Comparison of ENCODE assay signal across 20 cellular contexts in the genomic region with DNA sequence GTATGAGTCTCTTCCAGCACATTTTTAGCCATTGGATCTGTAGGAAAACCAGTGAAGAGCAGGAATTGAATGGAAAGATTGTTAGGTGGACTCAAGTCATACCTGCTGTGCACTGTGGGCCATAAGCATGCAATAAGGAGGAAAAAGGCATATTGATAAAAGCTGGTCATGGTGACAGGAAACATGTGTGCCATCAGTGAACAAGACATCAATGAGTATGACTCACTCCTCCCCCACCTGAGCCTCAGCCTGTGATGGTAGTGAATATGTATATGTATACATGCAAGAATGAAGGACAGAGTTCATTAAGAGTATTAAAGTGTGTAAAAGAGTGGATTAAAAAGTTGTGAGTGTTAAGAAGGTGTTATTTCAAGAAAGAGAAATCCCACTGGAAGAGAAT.
DNase-seq lines count a peak whose midpoint lies in the region; ATAC-seq and TF ChIP-seq lines count a peak whose summit lies in the region.
"Had no signal": no experiment of that assay in that cellular context is flagged by ENCODE, and none has a peak within 500 bp of the region (broad histone marks: within the 10 kb centered on the region; RNA-seq: fewer than 3 reads in every experiment).

No MANE protein-coding gene starts in this region.

- TF ChIP-seq CTCF in CD14-positive monocyte (IDR thresholded peaks at IDR 0.05) (no peak), Calu3 (IDR thresholded peaks at IDR 0.05; ENCODE audit: unreplicated experiment) (no peak), esophagus squamous epithelium (IDR thresholded peaks at IDR 0.05) (no peak)

- no peaks in the 10 kb centered on the region for H3K4me1 ChIP-seq in esophagus squamous epithelium
- H3K4me1 ChIP-seq: neural progenitor cell, SJSA1 had no signal

- no peaks in the 10 kb centered on the region for H3K9me3 ChIP-seq in esophagus squamous epithelium
- H3K9me3 ChIP-seq: SJSA1, thoracic aorta had no signal

- H3K27me3 ChIP-seq in esophagus squamous epithelium = peaks cover 0 to 18% (median 0%) of the 10 kb centered on the region in 4 donors
- H3K27me3 ChIP-seq: neural progenitor cell, SJSA1 had no signal

- H3K27me3 Mint-ChIP-seq in CD14-positive monocyte (ENCODE audit: low read depth in 3 of 3) = peaks cover 3 to 4% (median 3%) of the 10 kb centered on the region in 3 donors
- H3K27me3 Mint-ChIP-seq in Calu3 (ENCODE audit: unreplicated experiment) = no peaks in the 10 kb centered on the region
- peaks cover 8% of the 10 kb centered on the region for H3K27me3 Mint-ChIP-seq in activated CD4-positive, alpha-beta memory T cell treated with anti-CD3 and anti-CD28 coated beads, Interleukin-2, amount 10 ng/mL, durations not matched to agents 7 days and 5 days
- H3K27me3 Mint-ChIP-seq in naive B cell = no peaks in the 10 kb centered on the region

- CTCF ChIA-PET in Calu3 (lab: Charles Lee) = interaction anchor here (1.1 kb wide), 1 partner anchor 23 kb away, joined by 3 read pairs; no protein-coding TSS in a partner anchor
- CTCF ChIA-PET in activated CD4-positive, alpha-beta memory T cell treated with anti-CD3 and anti-CD28 coated beads, Interleukin-2, amount 10 ng/mL, durations not matched to agents 7 days and 5 days (lab: Charles Lee) = interaction anchor here (2.5 kb wide), 2 partner anchors 17 to 23 kb away, joined by 8 to 14 read pairs; no protein-coding TSS in a partner anchor

- H3K36me3 ChIP-seq in esophagus squamous epithelium = no peaks in the 10 kb centered on the region
- H3K36me3 ChIP-seq: neural progenitor cell, SJSA1, thoracic aorta had no signal

- peaks cover 16% of the 10 kb centered on the region for H3K4me1 Mint-ChIP-seq in CD14-positive monocyte
- peaks cover 15% of the 10 kb centered on the region for H3K4me1 Mint-ChIP-seq in Calu3 (ENCODE audit: low read depth, unreplicated experiment)
- peaks cover 22% of the 10 kb centered on the region for H3K4me1 Mint-ChIP-seq in activated CD4-positive, alpha-beta memory T cell treated with anti-CD3 and anti-CD28 coated beads, Interleukin-2, amount 10 ng/mL, durations not matched to agents 7 days and 5 days
- H3K4me1 Mint-ChIP-seq in naive B cell = peaks cover 25 to 33% (median 28%) of the 10 kb centered on the region in 3 donors
- H3K4me1 Mint-ChIP-seq: neural progenitor cell had no signal

- H3K4me3 Mint-ChIP-seq in CD14-positive monocyte (peak overlapping the region; percentile 66 to 77), Calu3 (ENCODE audit: low read depth, unreplicated experiment) (peak overlapping the region; percentile 12), naive B cell (peak overlapping the region in 5 of 8 donors; percentile 10 to 63 (median 48))
- peak overlapping the region; percentile 22 for H3K4me3 Mint-ChIP-seq in activated CD4-positive, alpha-beta memory T cell treated with anti-CD3 and anti-CD28 coated beads, Interleukin-2, amount 10 ng/mL, durations not matched to agents 7 days and 5 days
- H3K4me3 Mint-ChIP-seq: HFFc6, neural progenitor cell had no signal

- H3K27ac ChIP-seq in esophagus squamous epithelium = no peak overlapping the region
- H3K27ac ChIP-seq: neural progenitor cell, SJSA1, thoracic aorta had no signal

- ATAC-seq in naive B cell (ENCODE audit: low read depth in 2 of 2) (no peak), SK-N-SH treated with all-trans-retinoic acid at 6 μM for 48 hours (no peak)

- no peak for DNase-seq in CD14-positive monocyte (ENCODE audit: low spot score)
- no peak for DNase-seq in Calu3
- DNase-seq in activated CD4-positive, alpha-beta memory T cell treated with anti-CD3 and anti-CD28 coated beads, Interleukin-2, amount 10 ng/mL, durations not matched to agents 7 days and 5 days = no peak
- no peak for DNase-seq in naive B cell
- DNase-seq in NCI-H1436 (lab: John Stamatoyannopoulos, UW) = no peak
- DNase-seq in esophagus squamous epithelium (lab: John Stamatoyannopoulos, UW) = no peak
- DNase-seq: activated CD8-positive, alpha-beta memory T cell treated with anti-CD3 and anti-CD28 coated beads for 24 hours; C1 segment of cervical spinal cord; DMS79 treated with DMSO at 0.1 percent for 48 hours; effector CD4-positive, alpha-beta T cell; head of caudate nucleus; HFFc6; islet precursor cell; mesendoderm; NCI-H2081 treated with DMSO at 0.1 percent for 48 hours; NCI-H526 had no signal

- no peak for TF ChIP-seq POLR2A in esophagus squamous epithelium (IDR thresholded peaks at IDR 0.05)

- intact Hi-C loops in CD14-positive monocyte (cut with micrococcal nuclease) = loop anchor here in 1 of 2 donors (10.0 kb wide), 1 partner anchor 56 kb away; no protein-coding TSS in a partner anchor
- intact Hi-C loops in Calu3 (cut with micrococcal nuclease; ENCODE audit: unreplicated experiment) = no loop called here
- intact Hi-C loops in esophagus squamous epithelium (cut with DNase I) = no loop called here

- H3K9me3 Mint-ChIP-seq in CD14-positive monocyte (peaks cover 0 to 5% (median 0%) of the 10 kb centered on the region in 7 donors), Calu3 (ENCODE audit: low read depth, unreplicated experiment) (peaks cover 2% of the 10 kb centered on the region), naive B cell (peaks cover 2 to 13% (median 10%) of the 10 kb centered on the region in 7 donors)
- H3K9me3 Mint-ChIP-seq in activated CD4-positive, alpha-beta memory T cell treated with anti-CD3 and anti-CD28 coated beads, Interleukin-2, amount 10 ng/mL, durations not matched to agents 7 days and 5 days = peaks cover 3% of the 10 kb centered on the region
- H3K9me3 Mint-ChIP-seq: neural progenitor cell had no signal

- H3K27ac Mint-ChIP-seq in CD14-positive monocyte (peak overlapping the region in 4 of 7 donors; percentile 32 to 86 (median 74)), Calu3 (ENCODE audit: unreplicated experiment) (peak overlapping the region; percentile 11), naive B cell (peak overlapping the region in 4 of 6 donors; percentile 16 to 92 (median 42))
- peak overlapping the region; percentile 56 for H3K27ac Mint-ChIP-seq in activated CD4-positive, alpha-beta memory T cell treated with anti-CD3 and anti-CD28 coated beads, Interleukin-2, amount 10 ng/mL, durations not matched to agents 7 days and 5 days
- H3K27ac Mint-ChIP-seq: HFFc6, neural progenitor cell had no signal

- H3K36me3 Mint-ChIP-seq in CD14-positive monocyte (no peaks in the 10 kb centered on the region), Calu3 (ENCODE audit: insufficient read depth, unreplicated experiment) (no peaks in the 10 kb centered on the region), naive B cell (peaks cover 0 to 15% of the 10 kb centered on the region in 2 donors)
- H3K36me3 Mint-ChIP-seq in activated CD4-positive, alpha-beta memory T cell treated with anti-CD3 and anti-CD28 coated beads, Interleukin-2, amount 10 ng/mL, durations not matched to agents 7 days and 5 days (ENCODE audit: low read depth) = no peaks in the 10 kb centered on the region
- H3K36me3 Mint-ChIP-seq: neural progenitor cell had no signal

- no TSS peak for BruUV-seq in Calu3 (replicated peaks; lab: Mats Ljungman, UMichigan)

- no peak overlapping the region for H3K4me3 ChIP-seq in esophagus squamous epithelium
- H3K4me3 ChIP-seq: neural progenitor cell, SJSA1, thoracic aorta had no signal

- POLR2A ChIA-PET in activated CD4-positive, alpha-beta memory T cell treated with anti-CD3 and anti-CD28 coated beads, Interleukin-2, amount 10 ng/mL, durations not matched to agents 7 days and 5 days (lab: Charles Lee) = no interaction called here

TF ChIP-seq in SK-N-SH treated with all-trans-retinoic acid at 6 μM for 48 hours, 23 proteins besides CTCF, POLR2A, EP300 and RAD21 (continues in another document):
- TF ChIP-seq TCF4 (CRISPR knock-in tag; IDR thresholded peaks at IDR 0.05; ENCODE audit: borderline replicate concordance) (no peak), SNAI2 (CRISPR knock-in tag; IDR thresholded peaks at IDR 0.05) (no peak), OSR1 (CRISPR knock-in tag; IDR thresholded peaks at IDR 0.05) (no peak), RARB (CRISPR knock-in tag; IDR thresholded peaks at IDR 0.05) (no peak)
- TF ChIP-seq, protein P1, sequence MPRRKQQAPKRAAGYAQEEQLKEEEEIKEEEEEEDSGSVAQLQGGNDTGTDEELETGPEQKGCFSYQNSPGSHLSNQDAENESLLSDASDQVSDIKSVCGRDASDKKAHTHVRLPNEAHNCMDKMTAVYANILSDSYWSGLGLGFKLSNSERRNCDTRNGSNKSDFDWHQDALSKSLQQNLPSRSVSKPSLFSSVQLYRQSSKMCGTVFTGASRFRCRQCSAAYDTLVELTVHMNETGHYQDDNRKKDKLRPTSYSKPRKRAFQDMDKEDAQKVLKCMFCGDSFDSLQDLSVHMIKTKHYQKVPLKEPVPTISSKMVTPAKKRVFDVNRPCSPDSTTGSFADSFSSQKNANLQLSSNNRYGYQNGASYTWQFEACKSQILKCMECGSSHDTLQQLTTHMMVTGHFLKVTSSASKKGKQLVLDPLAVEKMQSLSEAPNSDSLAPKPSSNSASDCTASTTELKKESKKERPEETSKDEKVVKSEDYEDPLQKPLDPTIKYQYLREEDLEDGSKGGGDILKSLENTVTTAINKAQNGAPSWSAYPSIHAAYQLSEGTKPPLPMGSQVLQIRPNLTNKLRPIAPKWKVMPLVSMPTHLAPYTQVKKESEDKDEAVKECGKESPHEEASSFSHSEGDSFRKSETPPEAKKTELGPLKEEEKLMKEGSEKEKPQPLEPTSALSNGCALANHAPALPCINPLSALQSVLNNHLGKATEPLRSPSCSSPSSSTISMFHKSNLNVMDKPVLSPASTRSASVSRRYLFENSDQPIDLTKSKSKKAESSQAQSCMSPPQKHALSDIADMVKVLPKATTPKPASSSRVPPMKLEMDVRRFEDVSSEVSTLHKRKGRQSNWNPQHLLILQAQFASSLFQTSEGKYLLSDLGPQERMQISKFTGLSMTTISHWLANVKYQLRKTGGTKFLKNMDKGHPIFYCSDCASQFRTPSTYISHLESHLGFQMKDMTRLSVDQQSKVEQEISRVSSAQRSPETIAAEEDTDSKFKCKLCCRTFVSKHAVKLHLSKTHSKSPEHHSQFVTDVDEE (CRISPR knock-in tag; IDR thresholded peaks at IDR 0.05) = no peak
- TF ChIP-seq, protein P2, sequence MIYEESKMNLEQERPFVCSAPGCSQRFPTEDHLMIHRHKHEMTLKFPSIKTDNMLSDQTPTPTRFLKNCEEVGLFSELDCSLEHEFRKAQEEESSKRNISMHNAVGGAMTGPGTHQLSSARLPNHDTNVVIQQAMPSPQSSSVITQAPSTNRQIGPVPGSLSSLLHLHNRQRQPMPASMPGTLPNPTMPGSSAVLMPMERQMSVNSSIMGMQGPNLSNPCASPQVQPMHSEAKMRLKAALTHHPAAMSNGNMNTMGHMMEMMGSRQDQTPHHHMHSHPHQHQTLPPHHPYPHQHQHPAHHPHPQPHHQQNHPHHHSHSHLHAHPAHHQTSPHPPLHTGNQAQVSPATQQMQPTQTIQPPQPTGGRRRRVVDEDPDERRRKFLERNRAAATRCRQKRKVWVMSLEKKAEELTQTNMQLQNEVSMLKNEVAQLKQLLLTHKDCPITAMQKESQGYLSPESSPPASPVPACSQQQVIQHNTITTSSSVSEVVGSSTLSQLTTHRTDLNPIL (CRISPR knock-in tag; IDR thresholded peaks at IDR 0.05; ENCODE audit: low read depth) = no peak

Comparison
In these comparisons a context has a peak if more than half of its experiments do, and no peak if none do; other contexts are left out.
1. H3K27ac Mint-ChIP-seq: peak in every context shown above with its lines; median percentile 74 in CD14-positive monocyte; 56 in activated CD4-positive, alpha-beta memory T cell treated with anti-CD3 and anti-CD28 coated beads, Interleukin-2, amount 10 ng/mL, durations not matched to agents 7 days and 5 days; 42 in naive B cell; 11 in Calu3.
2. H3K4me3 Mint-ChIP-seq: peak in every context shown above with its lines; median percentile 72 in CD14-positive monocyte; 48 in naive B cell; 22 in activated CD4-positive, alpha-beta memory T cell treated with anti-CD3 and anti-CD28 coated beads, Interleukin-2, amount 10 ng/mL, durations not matched to agents 7 days and 5 days; 12 in Calu3.